ENCODE assay signal across 21 cellular contexts in genomic region chr19:56167064-56167578, GRCh38. TPM values are rescaled to one million over a fixed set of nuclear protein-coding genes. Genes with fewer than 3 reads are reported as not detected.
DNase-seq lines count a peak whose midpoint lies in the region; ATAC-seq and TF ChIP-seq lines count a peak whose summit lies in the region.
"Had no signal": no experiment of that assay in that cellular context is flagged by ENCODE, and none has a peak within 500 bp of the region (broad histone marks: within the 10 kb centered on the region; RNA-seq: fewer than 3 reads in every experiment).

No MANE protein-coding gene starts in this region.

- peaks cover 26% of the 10 kb centered on the region for H3K27me3 Mint-ChIP-seq in nephron progenitor cell (ENCODE audit: low read depth, poor library complexity)
- peaks cover 2% of the 10 kb centered on the region for H3K27me3 Mint-ChIP-seq in activated T-cell treated with anti-CD3 and anti-CD28 coated beads, Interleukin-2, amount 50 U/mL, for 4 hours (ENCODE audit: low read depth)
- H3K27me3 Mint-ChIP-seq: activated CD4-positive, alpha-beta T cell treated with anti-CD3 and anti-CD28 coated beads, Interleukin-2, amount 10 ng/mL, durations not matched to agents 24 days and 14 days had no signal

- intact Hi-C loops in heart right ventricle (cut with DNase I): no loop called here

- H3K9me3 Mint-ChIP-seq in nephron progenitor cell: no peaks in the 10 kb centered on the region
- H3K9me3 Mint-ChIP-seq in activated T-cell treated with anti-CD3 and anti-CD28 coated beads, Interleukin-2, amount 50 U/mL, for 4 hours: no peaks in the 10 kb centered on the region
- H3K9me3 Mint-ChIP-seq: activated CD4-positive, alpha-beta T cell treated with anti-CD3 and anti-CD28 coated beads, Interleukin-2, amount 10 ng/mL, durations not matched to agents 24 days and 14 days; activated naive CD4-positive, alpha-beta T cell treated with anti-CD3 and anti-CD28 coated beads, Interleukin-2, amount 50 U/mL, for 24 hours had no signal

- H3K27ac Mint-ChIP-seq in nephron progenitor cell: no peak overlapping the region
- H3K27ac Mint-ChIP-seq: activated CD4-positive, alpha-beta T cell treated with anti-CD3 and anti-CD28 coated beads, Interleukin-2, amount 10 ng/mL, durations not matched to agents 24 days and 14 days; activated naive CD4-positive, alpha-beta T cell treated with anti-CD3 and anti-CD28 coated beads, Interleukin-2, amount 50 U/mL, for 24 hours; CD14-positive monocyte had no signal

- TF ChIP-seq CTCF in choroid plexus epithelial cell (conservative IDR thresholded peaks at IDR 0.05; ENCODE audit: low read depth, low read length) (no peak), nephron progenitor cell (IDR thresholded peaks at IDR 0.05) (no peak), heart right ventricle (IDR thresholded peaks at IDR 0.05) (no peak)

- no peak overlapping the region for H3K4me3 Mint-ChIP-seq in nephron progenitor cell
- no peak overlapping the region for H3K4me3 Mint-ChIP-seq in activated T-cell treated with anti-CD3 and anti-CD28 coated beads, Interleukin-2, amount 50 U/mL, for 4 hours
- H3K4me3 Mint-ChIP-seq: activated CD4-positive, alpha-beta T cell treated with anti-CD3 and anti-CD28 coated beads, Interleukin-2, amount 10 ng/mL, durations not matched to agents 24 days and 14 days; activated naive CD4-positive, alpha-beta T cell treated with anti-CD3 and anti-CD28 coated beads, Interleukin-2, amount 50 U/mL, for 24 hours; CD14-positive monocyte had no signal

- H3K4me3 ChIP-seq in choroid plexus epithelial cell (ENCODE audit: low read depth, low read length): no peak overlapping the region
- H3K4me3 ChIP-seq in heart right ventricle: no peak overlapping the region
- H3K4me3 ChIP-seq: GM23248, mucosa of descending colon, sigmoid colon had no signal

- H3K9me3 ChIP-seq in heart right ventricle: no peaks in the 10 kb centered on the region
- H3K9me3 ChIP-seq: mucosa of descending colon, sigmoid colon had no signal

- H3K27ac ChIP-seq in heart right ventricle: no peak overlapping the region
- H3K27ac ChIP-seq: GM23248, sigmoid colon had no signal

- H3K27me3 ChIP-seq in heart right ventricle: no peaks in the 10 kb centered on the region
- H3K27me3 ChIP-seq: sigmoid colon had no signal

- peak; percentile 32 for DNase-seq in GM03348 (ENCODE audit: low spot score)
- DNase-seq in M059J (ENCODE audit: low read depth): peak; percentile 34
- peak; percentile 21 for DNase-seq in choroid plexus epithelial cell (ENCODE audit: low read depth)
- peak; percentile 31 for DNase-seq in nephron progenitor cell
- no peak for DNase-seq in activated T-cell treated with anti-CD3 and anti-CD28 coated beads, Interleukin-2, amount 50 U/mL, for 4 hours
- DNase-seq in activated effector memory CD4-positive, alpha-beta T cell treated with anti-CD3 and anti-CD28 coated beads, Interleukin-2, amount 50 U/mL, for 16 hours: no peak
- no peak for DNase-seq in heart right ventricle
- DNase-seq: activated CD4-positive, alpha-beta T cell treated with anti-CD3 and anti-CD28 coated beads, Interleukin-2, amount 10 ng/mL, durations not matched to agents 24 days and 14 days; GM23248; islet precursor cell; mucosa of descending colon; NCI-H1092 treated with DMSO at 0.1 percent for 48 hours; NCI-H2171; sigmoid colon; stimulated activated CD4-positive, alpha-beta T cell treated with anti-CD3 and anti-CD28 coated beads, Interleukin-4, amount 100 ng/mL, for 1 hour; stimulated activated CD8-positive, alpha-beta memory T cell treated with anti-CD3 and anti-CD28 coated beads, Interleukin-4, amount 100 ng/mL, for 48 hours; T-helper 2 cell had no signal

- H3K36me3 ChIP-seq in heart right ventricle: peaks cover 0 to under 1% (median 0%) of the 10 kb centered on the region in 9 donors

- H3K4me1 ChIP-seq in heart right ventricle: peaks cover 0 to 9% (median 4%) of the 10 kb centered on the region in 9 donors
- H3K4me1 ChIP-seq: sigmoid colon had no signal

- peaks cover 3% of the 10 kb centered on the region for H3K36me3 Mint-ChIP-seq in nephron progenitor cell (ENCODE audit: low read depth)
- H3K36me3 Mint-ChIP-seq in activated T-cell treated with anti-CD3 and anti-CD28 coated beads, Interleukin-2, amount 50 U/mL, for 4 hours (ENCODE audit: insufficient read depth): no peaks in the 10 kb centered on the region
- H3K36me3 Mint-ChIP-seq: activated naive CD4-positive, alpha-beta T cell treated with anti-CD3 and anti-CD28 coated beads, Interleukin-2, amount 50 U/mL, for 24 hours; CD14-positive monocyte had no signal

- WGBS in heart right ventricle, 2 donors: 32 to 42% methylated on average over 7 of the region's 7 CpGs

- no peaks in the 10 kb centered on the region for H3K4me1 Mint-ChIP-seq in nephron progenitor cell
- peaks cover 5% of the 10 kb centered on the region for H3K4me1 Mint-ChIP-seq in activated T-cell treated with anti-CD3 and anti-CD28 coated beads, Interleukin-2, amount 50 U/mL, for 4 hours (ENCODE audit: low read depth)

- ATAC-seq in activated T-cell treated with anti-CD3 and anti-CD28 coated beads, Interleukin-2, amount 50 U/mL, for 4 hours: no peak
- ATAC-seq in heart right ventricle: no peak
- ATAC-seq: mucosa of descending colon had no signal

RNA-seq across cellular contexts. Expression of gene GALP, which starts 8.7 kb away (rescaled TPM):
- not detected in 2 replicates for total RNA-seq in M059J (2014; rRNA removed; shearing (Covaris generic))
- not detected for total RNA-seq in activated T-cell treated with anti-CD3 and anti-CD28 coated beads, Interleukin-2, amount 50 U/mL, for 4 hours
- total RNA-seq in heart right ventricle: not detected
- polyA plus RNA-seq in heart right ventricle: not detected
- total RNA-seq: activated CD4-positive, alpha-beta T cell treated with anti-CD3 and anti-CD28 coated beads, Interleukin-2, amount 10 ng/mL, durations not matched to agents 24 days and 14 days; GM23248; mucosa of descending colon; omental fat pad; sigmoid colon had no signal
- polyA plus RNA-seq: CD14-positive monocyte, GM23248, sigmoid colon had no signal

RNA-seq across cellular contexts. Expression of gene ZNF444, which starts 26.0 kb away (rescaled TPM):
- 7.8 and 21.2 TPM in 2 replicates for total RNA-seq in M059J (2014; rRNA removed; shearing (Covaris generic))
- 10 to 100 TPM; 42.0 to 45.5 (median 44.9) TPM for total RNA-seq in activated T-cell treated with anti-CD3 and anti-CD28 coated beads, Interleukin-2, amount 50 U/mL, for 4 hours
- 10 to 100 TPM; 15.1 to 25.1 (median 22.2) TPM for total RNA-seq in heart right ventricle
- polyA plus RNA-seq in heart right ventricle: 10 to 100 TPM; 22.8 to 25.6 TPM

RNA-seq across cellular contexts. Expression of gene ZSCAN5B, which starts 30.5 kb away (rescaled TPM):
- total RNA-seq in M059J (2014; rRNA removed; shearing (Covaris generic)): not detected in 2 replicates
- not detected for total RNA-seq in activated T-cell treated with anti-CD3 and anti-CD28 coated beads, Interleukin-2, amount 50 U/mL, for 4 hours
- total RNA-seq in heart right ventricle: not detected
- under 1 TPM in 1 of 2 donors, not detected in 1; 0.06 TPM for polyA plus RNA-seq in heart right ventricle
- total RNA-seq: activated CD4-positive, alpha-beta T cell treated with anti-CD3 and anti-CD28 coated beads, Interleukin-2, amount 10 ng/mL, durations not matched to agents 24 days and 14 days; GM23248; mucosa of descending colon; omental fat pad; sigmoid colon; temporal lobe had no signal
- polyA plus RNA-seq: CD14-positive monocyte, GM23248 had no signal

RNA-seq across cellular contexts. Expression of gene ZSCAN5C, which starts 35.0 kb away (rescaled TPM):
- not detected in 2 replicates for total RNA-seq in M059J (2014; rRNA removed; shearing (Covaris generic))
- not detected for total RNA-seq in activated T-cell treated with anti-CD3 and anti-CD28 coated beads, Interleukin-2, amount 50 U/mL, for 4 hours
- not detected for total RNA-seq in heart right ventricle
- polyA plus RNA-seq in heart right ventricle: not detected
- total RNA-seq: activated CD4-positive, alpha-beta T cell treated with anti-CD3 and anti-CD28 coated beads, Interleukin-2, amount 10 ng/mL, durations not matched to agents 24 days and 14 days; GM23248; mucosa of descending colon; omental fat pad; sigmoid colon; temporal lobe had no signal
- polyA plus RNA-seq: CD14-positive monocyte, GM23248, sigmoid colon had no signal

RNA-seq across cellular contexts. Expression of gene ZNF787, which starts 46.0 kb away (rescaled TPM):
- total RNA-seq in M059J (2014; rRNA removed; shearing (Covaris generic)): 3.7 and 15.5 TPM in 2 replicates
- 10 to 100 TPM; 41.5 to 45.8 (median 42.2) TPM for total RNA-seq in activated T-cell treated with anti-CD3 and anti-CD28 coated beads, Interleukin-2, amount 50 U/mL, for 4 hours
- 10 to 100 TPM; 18.5 to 47.2 (median 25.7) TPM for total RNA-seq in heart right ventricle
- 10 to 100 TPM; 42.3 to 42.8 TPM for polyA plus RNA-seq in heart right ventricle

Comparison
In these comparisons a context has a peak if more than half of its experiments do, and no peak if none do; other contexts are left out.
1. DNase-seq: peak in GM03348 (single experiment), M059J (single experiment), choroid plexus epithelial cell (single experiment) and nephron progenitor cell (single experiment); none in activated T-cell treated with anti-CD3 and anti-CD28 coated beads, Interleukin-2, amount 50 U/mL, for 4 hours (single experiment), activated effector memory CD4-positive, alpha-beta T cell treated with anti-CD3 and anti-CD28 coated beads, Interleukin-2, amount 50 U/mL, for 16 hours (single experiment) and heart right ventricle (0 of 2).